22 cellular contexts compared by ENCODE assay signal in genomic region chr4:6320663-6321062, GRCh38. TPM values are rescaled to one million over a fixed set of nuclear protein-coding genes. Genes with fewer than 3 reads are reported as not detected.
A peak's percentile ranks its signal among the peaks of the same experiment; 100 is the strongest.
DNase-seq lines count a peak whose midpoint lies in the region; ATAC-seq, FAIRE-seq and TF ChIP-seq lines count a peak whose summit lies in the region.
"Had no signal": no experiment of that assay in that cellular context is flagged by ENCODE, and none has a peak within 500 bp of the region (broad histone marks: within the 10 kb centered on the region; RNA-seq: fewer than 3 reads in every experiment).

No MANE protein-coding gene starts in this region.

- H3K4me3 ChIP-seq in BLaER1 (no peak overlapping the region), Panc1 (ENCODE audit: low read depth in 2 of 2, low read length in 2 of 2) (no peak overlapping the region), GM12878 (no peak overlapping the region)
- H3K4me3 ChIP-seq: HAP-1 had no signal

- DNase-seq in NK-92 treated with Interleukin-12 subunit alpha and Interleukin-12 subunit beta, amount 100 ng/mL, for 24 hours (lab: John Stamatoyannopoulos, UW): peak; percentile 22
- DNase-seq in NK-92 (lab: John Stamatoyannopoulos, UW; ENCODE audit: unreplicated experiment) (no peak), Panc1 (ENCODE audit: low read depth, low spot score) (no peak), GM12878 (ENCODE audit: low read depth, low spot score) (no peak), inferior parietal cortex (ENCODE audit: extremely low spot score) (no peak), LoVo (ENCODE audit: low spot score) (no peak)
- DNase-seq: C1 segment of cervical spinal cord; Calu3; CD4-positive, alpha-beta memory T cell; COR-L47; DMS53; DMS79 treated with DMSO at 0.1 percent for 48 hours; GF-D8; GOT3; HFFc6 had no signal

- no peak for FAIRE-seq in GM12878 (lab: Jason Lieb, UNC)
- FAIRE-seq: A204.1, GM18507, H54 had no signal

- WGBS in GM12878 (ENCODE audit: insufficient coverage, insufficient replicate concordance, low lambda C conversion rate, missing lambda C conversion rate): under 1% methylated on average over 6 of the region's 6 CpGs

- SMC1A ChIA-PET in GM12878 (lab: Charles Lee; ENCODE audit: uncharacterized antibody, unreplicated experiment): interaction anchor here (0.8 to 2.1 kb wide), 9 partner anchors 40 to 186 kb away, joined by 3 to 13 read pairs (median 4); no protein-coding TSS in a partner anchor

- H3K79me2 ChIP-seq in GM12878 (ENCODE audit: control insufficient read depth, insufficient read depth, low read length): no peaks in the 10 kb centered on the region

- in situ Hi-C loops in Panc1 (cut with HindIII; ENCODE audit: low pct_unique_long_range_greater_than_20kb, low sequenced_read_pairs): no loop called here
- in situ Hi-C loops in GM12878 (cut with MboI): no loop called here

- ATAC-seq in Panc1 (no peak), GM12878 (peak; percentile 23), HG03520 (IDR thresholded peaks at IDR 0.05; ENCODE audit: unreplicated experiment) (no peak)

- RAD21 ChIA-PET in GM12878 (lab: Charles Lee; ENCODE audit: unreplicated experiment): interaction anchor here (0.6 to 7.2 kb wide), 9 partner anchors 10 to 204 kb away, joined by 3 to 65 read pairs (median 4); partner anchors contain the start of gene WFS1

- no peak for TF ChIP-seq EP300 in GM12878 (IDR thresholded peaks at IDR 0.05; ENCODE audit: borderline replicate concordance in 1 of 2, control insufficient read depth in 1 of 2, low read depth in 2 of 2, low read length in 2 of 2)

- H3K9ac ChIP-seq in BLaER1 (no peak overlapping the region), GM12878 (ENCODE audit: control insufficient read depth, insufficient read depth, low read length) (no peak overlapping the region)

- POLR2A ChIA-PET in Panc1 (lab: Charles Lee) (interaction anchor here (0.7 kb wide), 1 partner anchor 11 kb away, joined by 9 read pairs; no protein-coding TSS in a partner anchor), GM12878 (lab: Charles Lee) (no interaction called here)

- BruUV-seq in Panc1 (replicated peaks; lab: Mats Ljungman, UMichigan) (TSS peak; percentile 89), GM12878 (replicated peaks; lab: Mats Ljungman, UMichigan) (no TSS peak)

- no peak for TF ChIP-seq CTCF in Panc1 (IDR thresholded peaks at IDR 0.05)
- TF ChIP-seq CTCF in GM12878 (IDR thresholded peaks at IDR 0.05 in 2 of 3, conservative IDR thresholded peaks at IDR 0.05 in 1 of 3; ENCODE audit: control insufficient read depth in 2 of 3, extremely low read depth in 1 of 3, insufficient read depth in 1 of 3, low read depth in 3 of 3, low read length in 3 of 3): no peak

- H2AFZ ChIP-seq in GM12878 (ENCODE audit: control insufficient read depth, low read depth, low read length): no peak overlapping the region

- H3K36me3 ChIP-seq in BLaER1 (no peaks in the 10 kb centered on the region), Panc1 (ENCODE audit: control insufficient read depth, insufficient read depth, low read length) (no peaks in the 10 kb centered on the region), GM12878 (ENCODE audit: control insufficient read depth in 2 of 2, insufficient read depth in 2 of 2, low read length in 1 of 2) (no peaks in the 10 kb centered on the region)
- H3K36me3 ChIP-seq: HAP-1 had no signal

- H3K4me1 ChIP-seq in BLaER1 (peaks cover 89% of the 10 kb centered on the region), Panc1 (ENCODE audit: control insufficient read depth, insufficient read depth, low read length) (no peaks in the 10 kb centered on the region), GM12878 (ENCODE audit: control insufficient read depth, insufficient read depth, low read length) (no peaks in the 10 kb centered on the region)
- H3K4me1 ChIP-seq: HAP-1 had no signal

- H3K27ac ChIP-seq in BLaER1: no peak overlapping the region
- H3K27ac ChIP-seq in Panc1 (ENCODE audit: low read length): no peak overlapping the region
- no peak overlapping the region for H3K27ac ChIP-seq in GM12878 (ENCODE audit: control insufficient read depth, insufficient read depth)
- H3K27ac ChIP-seq: 22Rv1 had no signal

- H4K20me1 ChIP-seq in BLaER1: peaks cover 11% of the 10 kb centered on the region; the same call in 1 of the 2 replicates
- H4K20me1 ChIP-seq in GM12878 (ENCODE audit: control insufficient read depth, insufficient read depth): no peaks in the 10 kb centered on the region

- no peak for TF ChIP-seq RAD21 in GM12878 (IDR thresholded peaks at IDR 0.05; ENCODE audit: insufficient read depth, low read depth, low read length)

- TF ChIP-seq POLR2A in GM12878 (IDR thresholded peaks at IDR 0.05; ENCODE audit: low read depth, low read length): no peak

- intact Hi-C loops in Panc1 (cut with micrococcal nuclease; ENCODE audit: unreplicated experiment): no loop called here
- intact Hi-C loops in GM12878 (cut with micrococcal nuclease; ENCODE audit: unreplicated experiment): no loop called here

- no peaks in the 10 kb centered on the region for H3K27me3 ChIP-seq in BLaER1
- H3K27me3 ChIP-seq in Panc1 (ENCODE audit: control insufficient read depth, insufficient read depth, low read length): no peaks in the 10 kb centered on the region
- peaks cover 2 to 3% of the 10 kb centered on the region in 2 experiments; a peak in 3 of 4 replicates for H3K27me3 ChIP-seq in GM12878 (replicated peaks in 1 of 2; ENCODE audit: control insufficient read depth in 2 of 2, insufficient read depth in 2 of 2, low read length in 1 of 2)

- H3K9me3 ChIP-seq in BLaER1 (peaks cover 9% of the 10 kb centered on the region), Panc1 (ENCODE audit: control insufficient read depth, insufficient read depth, low read depth, low read length) (no peaks in the 10 kb centered on the region), GM12878 (replicated peaks; ENCODE audit: control insufficient read depth, insufficient read depth, low read length) (no peaks in the 10 kb centered on the region; the same call in 2 of the 3 replicates)
- H3K9me3 ChIP-seq: HAP-1 had no signal

- CTCF ChIA-PET in Panc1 (lab: Charles Lee): no interaction called here
- CTCF ChIA-PET in GM12878 (lab: Yijun Ruan, JAX): interaction anchor here (0.6 to 20.1 kb wide), 7 partner anchors 10 to 323 kb away, joined by 3 to 469 read pairs (median 11); partner anchors contain the start of gene WFS1

- H3K4me2 ChIP-seq in BLaER1: peak overlapping the region; percentile 90; the same call in 1 of the 2 replicates
- H3K4me2 ChIP-seq in GM12878 (ENCODE audit: control insufficient read depth, insufficient read depth): no peak overlapping the region

TF ChIP-seq in GM12878, 131 proteins besides CTCF, POLR2A, EP300 and RAD21 (continues in another document):
- no peak for TF ChIP-seq STAT3 (IDR thresholded peaks at IDR 0.05; ENCODE audit: low read depth, low read length)
- no peak for TF ChIP-seq EED (IDR thresholded peaks at IDR 0.05; ENCODE audit: low read depth)
- no peak for TF ChIP-seq CHD1 (IDR thresholded peaks at IDR 0.05; ENCODE audit: low read depth, low read length)
- no peak for TF ChIP-seq TCF12 (IDR thresholded peaks at IDR 0.05; ENCODE audit: low read depth, low read length)
- TF ChIP-seq MEF2A (IDR thresholded peaks at IDR 0.05; ENCODE audit: insufficient read depth, low read depth, low read length): no peak
- no peak for TF ChIP-seq SP1 (IDR thresholded peaks at IDR 0.05; ENCODE audit: low read depth, low read length)
- no peak for TF ChIP-seq BACH1 (IDR thresholded peaks at IDR 0.05; ENCODE audit: borderline replicate concordance)
- no peak for TF ChIP-seq RFX5 (IDR thresholded peaks at IDR 0.05; ENCODE audit: low read depth, low read length)
- TF ChIP-seq E4F1 (IDR thresholded peaks at IDR 0.05; ENCODE audit: borderline replicate concordance, partially characterized antibody): no peak
- no peak for TF ChIP-seq TARDBP (IDR thresholded peaks at IDR 0.05; ENCODE audit: borderline replicate concordance)
- TF ChIP-seq NBN (IDR thresholded peaks at IDR 0.05): no peak
- no peak for TF ChIP-seq DPF2 (IDR thresholded peaks at IDR 0.05)
- no peak for TF ChIP-seq ZNF217 (IDR thresholded peaks at IDR 0.05)

RNA-seq across cellular contexts. Expression of gene WFS1, which starts 51.0 kb away (rescaled TPM):
- total RNA-seq in Panc1 (2021; ENCODE audit: unreplicated experiment): 67.5 TPM
- 91.6 TPM for polyA plus RNA-seq in Panc1 (2012; ENCODE audit: insufficient read length)
- total RNA-seq in GM12878 (2013; cell fraction: nucleolus; rRNA removed): 5.3 TPM in 2 replicates
- total RNA-seq in GM12878 (2014; rRNA removed): 1.4 and 1.9 TPM in 2 replicates
- total RNA-seq in GM12878 (2014; rRNA removed; fragmentation: Illumina TruSeq; extraction: Trizol): 0.46 and 0.54 TPM in 2 replicates
- 4.1 and 4.6 TPM in 2 replicates for total RNA-seq in GM12878 (2021)
- polyA plus RNA-seq in GM12878 (2011; ENCODE audit: low read depth): 2.0 TPM
- 0.65 and 3.3 TPM in 2 replicates for polyA plus RNA-seq in GM12878 (2011; rRNA removed)
- 4.1 and 5.2 TPM in 2 replicates for polyA plus RNA-seq in GM12878 (2011; cell fraction: cytosol; rRNA removed)
- polyA plus RNA-seq in GM12878 (2011; cell fraction: nucleus; rRNA removed): 20.4 and 24.6 TPM in 2 replicates
- 2.8 and 3.4 TPM in 2 replicates for polyA plus RNA-seq in GM12878 (2012)
- 0.33 and 1.0 TPM in 2 replicates for polyA plus RNA-seq in GM12878 (2014; fragmentation: Illumina TruSeq; extraction: Trizol)
- polyA plus RNA-seq in GM12878 (2014; fragmentation: Nextera tagmentation; extraction: Ambion mirVana): under 1 TPM; 0.31 to 0.37 TPM
- 2.1 and 2.9 TPM in 2 replicates for polyA plus RNA-seq in GM12878 (2014; rRNA removed)
- 1 to 10 TPM; 3.5 to 4.7 TPM for polyA plus RNA-seq in GM12878 (2016; fragmentation: Nextera tagmentation; extraction: Ambion mirVana)
- 2.9 and 10.5 TPM in 2 replicates for polyA minus RNA-seq in GM12878 (2011; rRNA and poly(A)+ RNA removed)
- 2.1 and 3.0 TPM in 2 replicates for polyA minus RNA-seq in GM12878 (2011; cell fraction: cytosol; rRNA and poly(A)+ RNA removed)
- 2.1 and 3.3 TPM in 2 replicates for polyA minus RNA-seq in GM12878 (2011; cell fraction: nucleus; rRNA and poly(A)+ RNA removed)

Comparison
In these comparisons a context has a peak if more than half of its experiments do, and no peak if none do; other contexts are left out.
1. RNA of gene WFS1, which starts 51.0 kb away (total RNA-seq): 67.5 TPM in Panc1 (single experiment); 0.46 to 5.3 TPM in GM12878; every median in the first group is over 10 times any median in the second.